Comparison of ENCODE assay signal across 9 cellular contexts in the genomic region with DNA sequence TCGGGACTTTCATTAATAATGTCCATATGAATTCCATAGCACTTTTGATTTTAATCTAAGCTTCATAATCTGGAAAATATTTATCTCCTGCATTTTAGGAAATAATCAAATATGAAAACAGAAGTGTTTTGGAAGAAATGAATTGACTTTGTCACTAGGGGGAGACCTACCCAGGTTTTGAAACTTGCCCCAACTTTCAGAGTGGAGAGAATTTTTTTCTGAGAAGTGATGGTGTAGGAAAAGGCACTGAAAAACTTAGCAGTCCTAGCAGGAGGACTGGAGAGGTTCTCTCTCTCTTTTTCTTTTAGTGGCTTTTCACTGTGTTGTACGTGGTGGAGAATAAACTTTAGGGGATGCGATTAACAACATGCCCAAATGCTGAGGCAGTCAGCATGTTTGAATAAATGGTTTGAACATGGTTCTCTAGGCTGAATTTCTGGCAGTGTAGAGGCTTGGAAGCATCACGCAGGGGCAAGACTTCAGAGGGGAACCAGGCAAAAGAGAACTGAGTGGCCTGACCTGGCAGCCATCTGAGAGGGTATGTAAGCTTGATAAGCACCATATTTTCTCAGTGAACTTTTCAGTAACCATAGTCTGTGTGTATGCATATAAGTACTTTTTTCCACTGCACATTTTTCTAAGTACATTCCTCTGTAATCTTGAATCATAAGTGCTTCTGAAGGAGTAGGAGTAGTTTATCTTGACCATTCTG.
DNase-seq lines count a peak whose midpoint lies in the region; ATAC-seq and TF ChIP-seq lines count a peak whose summit lies in the region.
"Had no signal": no experiment of that assay in that cellular context is flagged by ENCODE, and none has a peak within 500 bp of the region (broad histone marks: within the 10 kb centered on the region; RNA-seq: fewer than 3 reads in every experiment).

No MANE protein-coding gene starts in this region.

- H3K27me3 Mint-ChIP-seq in nephron (ENCODE audit: low read depth): no peaks in the 10 kb centered on the region

- peak overlapping the region; percentile 74 to 86 (median 83) for H3K27ac Mint-ChIP-seq in nephron
- H3K27ac Mint-ChIP-seq: CD8-positive, alpha-beta memory T cell had no signal

- H3K4me1 Mint-ChIP-seq in nephron: peaks cover 8% of the 10 kb centered on the region

- POLR2A ChIA-PET in HEK293 (lab: Yijun Ruan, JAX): no interaction called here

- CTCF ChIA-PET in HEK293 (lab: Yijun Ruan, JAX): interaction anchor here (0.6 to 1.5 kb wide), 9 partner anchors 10 to 1044 kb away, joined by 3 to 7 read pairs (median 3); no protein-coding TSS in a partner anchor

- ATAC-seq in HG03196 (IDR thresholded peaks at IDR 0.05; ENCODE audit: unreplicated experiment): no peak
- no peak for ATAC-seq in HG03280 (IDR thresholded peaks at IDR 0.05; ENCODE audit: unreplicated experiment)

- TF ChIP-seq CTCF in HEK293 (tag by site-specific recombination; IDR thresholded peaks at IDR 0.05): no peak
- peak; percentile 28 to 36 (median 30) for TF ChIP-seq CTCF in nephron (IDR thresholded peaks at IDR 0.05; ENCODE audit: unreplicated experiment in 3 of 3)

- H3K9me3 ChIP-seq in HEK293 (ENCODE audit: control insufficient read depth, insufficient read depth, low read depth, low read length): no peaks in the 10 kb centered on the region

- DNase-seq in NCI-H1436 (lab: John Stamatoyannopoulos, UW): peak; percentile 9
- DNase-seq in NCI-H1436 treated with DMSO at 0.1 percent for 48 hours (lab: John Stamatoyannopoulos, UW): no peak
- DNase-seq in RKO (ENCODE audit: low spot score): peak; percentile 49
- peak; percentile 49 for DNase-seq in epidermal melanocyte (ENCODE audit: insufficient read length, low spot score)

- H3K27ac ChIP-seq in HEK293 (ENCODE audit: extremely low read depth, low read depth, low read length): no peak overlapping the region

- H3K4me1 ChIP-seq in HEK293 (ENCODE audit: control insufficient read depth, insufficient read depth, low read length): no peaks in the 10 kb centered on the region

- H3K9me3 Mint-ChIP-seq in nephron: no peaks in the 10 kb centered on the region
- H3K9me3 Mint-ChIP-seq: CD8-positive, alpha-beta memory T cell had no signal

- H3K36me3 Mint-ChIP-seq in nephron (ENCODE audit: low read depth): no peaks in the 10 kb centered on the region
- H3K36me3 Mint-ChIP-seq: CD8-positive, alpha-beta memory T cell had no signal

- H3K4me3 ChIP-seq in HEK293 (ENCODE audit: low read depth, low read length): no peak overlapping the region

- no peaks in the 10 kb centered on the region for H3K36me3 ChIP-seq in HEK293 (ENCODE audit: control insufficient read depth in 2 of 2, insufficient read depth in 1 of 2, low read length in 2 of 2)

- no peak overlapping the region for H3K4me3 Mint-ChIP-seq in nephron
- H3K4me3 Mint-ChIP-seq: CD8-positive, alpha-beta memory T cell had no signal

TF ChIP-seq in HEK293, 187 proteins besides CTCF, POLR2A, EP300 and RAD21:
- TF ChIP-seq ZNF654 (tag by site-specific recombination; IDR thresholded peaks at IDR 0.05; ENCODE audit: low read depth) (peak; percentile 65), KLF16 (tag by site-specific recombination; IDR thresholded peaks at IDR 0.05) (no peak)
